ENCODE assay signal across 24 cellular contexts in the genomic region with DNA sequence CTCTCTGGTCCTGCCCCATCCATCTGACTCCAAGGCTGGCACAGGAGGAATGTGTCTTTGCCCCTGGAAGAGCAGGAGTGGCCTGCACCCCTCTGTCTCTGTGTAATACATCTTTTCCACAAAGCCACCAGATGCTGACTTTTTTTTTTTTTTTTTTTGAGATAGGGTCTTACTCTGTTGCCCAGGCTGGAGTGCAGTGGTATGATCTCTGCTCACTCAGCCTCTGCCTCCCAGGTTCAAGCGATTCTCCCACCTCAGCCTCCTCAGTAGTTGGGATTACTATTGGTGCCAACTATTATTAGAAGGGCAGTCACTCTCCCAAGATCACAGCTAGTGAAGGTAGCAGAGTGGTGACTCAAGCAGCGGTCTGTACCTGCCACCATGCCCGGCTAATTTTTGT. TPM values are rescaled to one million over a fixed set of nuclear protein-coding genes. Genes with fewer than 3 reads are reported as not detected.
DNase-seq lines count a peak whose midpoint lies in the region; TF ChIP-seq lines count a peak whose summit lies in the region.
"Had no signal": no experiment of that assay in that cellular context is flagged by ENCODE, and none has a peak within 500 bp of the region (broad histone marks: within the 10 kb centered on the region; RNA-seq: fewer than 3 reads in every experiment).

No MANE protein-coding gene starts in this region.

- peak overlapping the region; percentile 47 for H3K14ac ChIP-seq in trophoblast cell (ENCODE audit: low read length)

- H3K9me3 ChIP-seq in AG04450 (ENCODE audit: control insufficient read depth, insufficient read depth, low read length): no peaks in the 10 kb centered on the region
- no peaks in the 10 kb centered on the region for H3K9me3 ChIP-seq in endodermal cell (ENCODE audit: control insufficient read depth, low read length)
- no peaks in the 10 kb centered on the region for H3K9me3 ChIP-seq in trophoblast cell (ENCODE audit: insufficient read depth, low read depth, low read length)
- H3K9me3 ChIP-seq: MG63 had no signal

- no peak overlapping the region for H3K4me2 ChIP-seq in trophoblast cell (ENCODE audit: low read length)

- H3K4me3 ChIP-seq in AG04450 (ENCODE audit: low read depth, low read length) (no peak overlapping the region), endodermal cell (ENCODE audit: low read length) (no peak overlapping the region), trophoblast cell (ENCODE audit: low read depth, low read length) (no peak overlapping the region)
- H3K4me3 ChIP-seq: MG63, SK-N-MC had no signal

- H3K27ac Mint-ChIP-seq in HFFc6: peak overlapping the region; percentile 74
- peak overlapping the region; percentile 38 for H3K27ac Mint-ChIP-seq in endodermal cell
- H3K27ac Mint-ChIP-seq: CD4-positive, alpha-beta T cell had no signal

- H2BK120ac ChIP-seq in trophoblast cell (ENCODE audit: insufficient read depth, low read length, poor library complexity): no peak overlapping the region

- peak overlapping the region; percentile 24 for H2AK5ac ChIP-seq in trophoblast cell (ENCODE audit: low read length)

- H3K9ac ChIP-seq in endodermal cell (ENCODE audit: extremely low read depth, low read length, poor library complexity, severe bottlenecking): no peak overlapping the region
- H3K9ac ChIP-seq in trophoblast cell (ENCODE audit: low read length): no peak overlapping the region

- H3K27me3 Mint-ChIP-seq in HFFc6 (ENCODE audit: insufficient read depth) (peaks cover 4% of the 10 kb centered on the region; the same call in 1 of the 2 replicates), endodermal cell (ENCODE audit: insufficient read depth) (no peaks in the 10 kb centered on the region)
- H3K27me3 Mint-ChIP-seq: CD4-positive, alpha-beta T cell had no signal

- H4K8ac ChIP-seq in trophoblast cell (ENCODE audit: low read depth, low read length): no peak overlapping the region

- H3K36me3 Mint-ChIP-seq in HFFc6 (ENCODE audit: low read depth): peaks cover 21% of the 10 kb centered on the region
- peaks cover 45% of the 10 kb centered on the region for H3K36me3 Mint-ChIP-seq in endodermal cell (ENCODE audit: low read depth)

- POLR2A ChIA-PET in AG04450 (lab: Yijun Ruan, JAX): no interaction called here

- no peak overlapping the region for H2BK12ac ChIP-seq in trophoblast cell (ENCODE audit: low read length)

- H3K9me3 Mint-ChIP-seq in HFFc6: no peaks in the 10 kb centered on the region
- H3K9me3 Mint-ChIP-seq in endodermal cell: no peaks in the 10 kb centered on the region
- H3K9me3 Mint-ChIP-seq: CD4-positive, alpha-beta T cell had no signal

- CTCF ChIA-PET in AG04450 (lab: Charles Lee): no interaction called here

- H3K27me3 ChIP-seq in AG04450 (ENCODE audit: control insufficient read depth, insufficient read depth, low read length) (no peaks in the 10 kb centered on the region), endodermal cell (ENCODE audit: control insufficient read depth, insufficient read depth, low read length, poor library complexity, severe bottlenecking) (no peaks in the 10 kb centered on the region), trophoblast cell (ENCODE audit: insufficient read depth, low read length) (no peaks in the 10 kb centered on the region)
- H3K27me3 ChIP-seq: MG63 had no signal

- H3K4me1 ChIP-seq in endodermal cell (ENCODE audit: control insufficient read depth, insufficient read depth, low read length) (peaks cover 6% of the 10 kb centered on the region), trophoblast cell (ENCODE audit: control insufficient read depth in 1 of 2, insufficient read depth in 2 of 2, low read length in 2 of 2) (peaks cover 7 to 12% of the 10 kb centered on the region in 2 experiments)

- no peak overlapping the region for H2AFZ ChIP-seq in trophoblast cell (ENCODE audit: insufficient read depth, low read length, poor library complexity)

- peaks cover 2% of the 10 kb centered on the region for H3K79me1 ChIP-seq in trophoblast cell (ENCODE audit: low read length)

- no peaks in the 10 kb centered on the region for H3K79me2 ChIP-seq in trophoblast cell (ENCODE audit: control insufficient read depth, insufficient read depth, low read length, poor library complexity)

- no peak overlapping the region for H4K91ac ChIP-seq in trophoblast cell (ENCODE audit: low read depth, low read length)

- H3K27ac ChIP-seq in AG04450 (ENCODE audit: low read depth, low read length): peak overlapping the region; percentile 47
- no peak overlapping the region for H3K27ac ChIP-seq in endodermal cell (ENCODE audit: low read depth, low read length)
- H3K27ac ChIP-seq in trophoblast cell (ENCODE audit: low read depth, low read length): no peak overlapping the region
- H3K27ac ChIP-seq: SK-N-MC had no signal

- DNase-seq in AG04450 (ENCODE audit: low read depth, low spot score) (no peak), HFFc6 (no peak), endodermal cell (no peak), trophoblast cell (no peak), NCI-H187 treated with DMSO at 0.1 percent for 48 hours (lab: John Stamatoyannopoulos, UW) (no peak), HK-2 (ENCODE audit: unreplicated experiment) (no peak), NCI-H2107 treated with DMSO at 0.1 percent for 48 hours (lab: John Stamatoyannopoulos, UW; ENCODE audit: unreplicated experiment) (no peak)
- DNase-seq: 8988T; ACHN; CD4-positive, alpha-beta T cell; EL; GDM1; KG1; MG63; NCI-H1417; NCI-H1694; NCI-H2081; NCI-H2171 treated with DMSO at 0.1 percent for 48 hours; NCI-H345; NCI-H510A treated with DMSO at 0.1 percent for 48 hours; NCI-H774; SIG-M5; SW 1271 had no signal

- H3K4me3 Mint-ChIP-seq in HFFc6 (no peak overlapping the region), endodermal cell (no peak overlapping the region)
- H3K4me3 Mint-ChIP-seq: CD4-positive, alpha-beta T cell had no signal

- WGBS in endodermal cell (ENCODE audit: insufficient coverage in 1 of 2, insufficient read length in 1 of 2), 2 experiments: 92% methylated on average over 3 of the region's 3 CpGs
- WGBS in trophoblast cell (ENCODE audit: extremely low coverage, insufficient coverage, insufficient read length): no CpG with 5 or more reads among the region's 3 CpGs

- H3K36me3 ChIP-seq in endodermal cell (ENCODE audit: control insufficient read depth, insufficient read depth, low read length): peaks cover 15% of the 10 kb centered on the region
- H3K36me3 ChIP-seq in trophoblast cell (ENCODE audit: control insufficient read depth in 1 of 2, insufficient read depth in 2 of 2, low read length in 2 of 2): peaks cover 2 to 3% of the 10 kb centered on the region in 2 experiments

- H4K12ac ChIP-seq in trophoblast cell (ENCODE audit: low read depth, low read length): no peak overlapping the region

- no peak overlapping the region for H3K23ac ChIP-seq in trophoblast cell (ENCODE audit: low read length)

- no peak overlapping the region for H3K4ac ChIP-seq in trophoblast cell (ENCODE audit: low read depth, low read length)

- TF ChIP-seq CTCF in AG04450 (IDR thresholded peaks at IDR 0.05; ENCODE audit: low read depth, low read length) (no peak), HFFc6 (IDR thresholded peaks at IDR 0.05) (no peak), endodermal cell (conservative IDR thresholded peaks at IDR 0.05) (no peak)

- H2BK5ac ChIP-seq in trophoblast cell (ENCODE audit: low read depth, low read length, poor library complexity): no peak overlapping the region

- peaks cover 59% of the 10 kb centered on the region for H3K4me1 Mint-ChIP-seq in HFFc6 (ENCODE audit: low read depth)
- peaks cover 61% of the 10 kb centered on the region for H3K4me1 Mint-ChIP-seq in endodermal cell

- H3K18ac ChIP-seq in trophoblast cell (ENCODE audit: low read length): no peak overlapping the region

RNA-seq across cellular contexts. Expression of gene SPRY4, which starts 19.6 kb away (rescaled TPM):
- 8.7 and 11.9 TPM in 2 replicates for polyA plus RNA-seq in AG04450 (2011; rRNA removed)
- polyA minus RNA-seq in AG04450 (2011; rRNA and poly(A)+ RNA removed): 19.6 and 28.1 TPM in 2 replicates
- total RNA-seq in HFFc6 (2021; fragmentation: NEBNext Ultra II Directional; extraction: Animal tissue kit (Norgen Biotek cat#: 25700)): 10 to 100 TPM; 26.1 to 28.9 (median 27.8) TPM
- total RNA-seq in endodermal cell: 100 to 1,000 TPM in 1 of 2 donors, 10 to 100 TPM in 1; 70.2 to 164 TPM
- polyA plus RNA-seq in endodermal cell (2013, experiment 1 of 2): 27.0 TPM
- polyA plus RNA-seq in endodermal cell (2013, experiment 2 of 2): 29.6 TPM
- 39.3 and 41.0 TPM in 2 replicates for polyA plus RNA-seq in trophoblast cell (2013)
